Comparison of ENCODE assay signal across 37 cellular contexts in genomic region chr20:17407550-17407949, GRCh38.
"Had no signal": no experiment of that assay in that cellular context is flagged by ENCODE, and none has a peak within 500 bp of the region (broad histone marks: within the 10 kb centered on the region; RNA-seq: fewer than 3 reads in every experiment).

No MANE protein-coding gene starts in this region.

- H3K36me3 Mint-ChIP-seq: activated CD4-positive, alpha-beta memory T cell treated with anti-CD3 and anti-CD28 coated beads for 36 hours; activated naive CD8-positive, alpha-beta T cell treated with anti-CD3 and anti-CD28 coated beads for 36 hours had no signal

- H3K27me3 Mint-ChIP-seq: activated naive CD8-positive, alpha-beta T cell treated with anti-CD3 and anti-CD28 coated beads for 36 hours had no signal

- H3K36me3 ChIP-seq: adrenal gland, brain microvascular endothelial cell, breast epithelium had no signal

- FAIRE-seq: astrocyte, TTC549 had no signal

- H3K4me3 ChIP-seq: adrenal gland, body of pancreas, breast epithelium had no signal

- H3K9me3 Mint-ChIP-seq: activated B cell treated with CpG ODN at 0.5 μM for 24 hours; activated CD4-positive, alpha-beta T cell treated with anti-CD3 and anti-CD28 coated beads, Interleukin-2, amount 10 ng/mL, durations not matched to agents 24 days and 14 days; activated CD8-positive, alpha-beta T cell treated with anti-CD3 and anti-CD28 coated beads for 36 hours; activated naive CD8-positive, alpha-beta T cell treated with anti-CD3 and anti-CD28 coated beads for 36 hours; activated T-cell treated with anti-CD3 and anti-CD28 coated beads, Interleukin-2, amount 50 U/mL, for 4 hours; activated T-helper 1 cell treated with anti-CD3 and anti-CD28 coated beads, Interleukin-12 subunit alpha, Interleukin-12 subunit beta, Interleukin-2, Interleukin-4 antibody, amounts not matched to agents 30 ng/mL and 10 ng/mL and 1 ng/mL, durations not matched to agents 14 hours and 24 hours and 36 hours; activated T-helper 17 cell treated with anti-CD3 and anti-CD28 coated beads, Interleukin-2, amount 50 U/mL, for 72 hours; T-helper 2 cell treated with Interferon-gamma antibody and Interleukin-4, amounts not matched to agents 5 μg/mL and 100 μg/mL, for 36 hours had no signal

- H3K4me3 Mint-ChIP-seq: activated B cell treated with CpG ODN at 0.5 μM for 24 hours; activated CD4-positive, alpha-beta memory T cell treated with anti-CD3 and anti-CD28 coated beads for 36 hours; activated CD4-positive, alpha-beta T cell treated with anti-CD3 and anti-CD28 coated beads, Interleukin-2, amount 10 ng/mL, durations not matched to agents 24 days and 14 days; activated CD8-positive, alpha-beta T cell treated with anti-CD3 and anti-CD28 coated beads for 36 hours; activated naive CD4-positive, alpha-beta T cell treated with anti-CD3 and anti-CD28 coated beads for 36 hours; activated naive CD8-positive, alpha-beta T cell treated with anti-CD3 and anti-CD28 coated beads for 36 hours; activated T-cell treated with anti-CD3 and anti-CD28 coated beads, Interleukin-2, amount 50 U/mL, for 4 hours; activated T-cell treated with anti-CD3 and anti-CD28 coated beads, Interleukin-2, amount 50 U/mL, for 72 hours; activated T-helper 1 cell treated with anti-CD3 and anti-CD28 coated beads, Interleukin-12 subunit alpha, Interleukin-12 subunit beta, Interleukin-2, Interleukin-4 antibody, amounts not matched to agents 30 ng/mL and 10 ng/mL and 1 ng/mL, durations not matched to agents 14 hours and 24 hours and 36 hours; activated T-helper 17 cell treated with anti-CD3 and anti-CD28 coated beads, Interleukin-2, amount 50 U/mL, for 72 hours; T-helper 1 cell treated with Interleukin-12 subunit alpha and Interleukin-12 subunit beta and Interleukin-4 antibody, amounts not matched to agents 30 μg/mL and 1 μg/mL, for 36 hours; T-helper 2 cell treated with Interferon-gamma antibody and Interleukin-4, amounts not matched to agents 5 μg/mL and 100 μg/mL, for 36 hours had no signal

- H3K4me1 ChIP-seq: adrenal gland, body of pancreas, breast epithelium had no signal

- DNase-seq: activated B cell treated with CpG ODN at 0.5 μM for 24 hours; activated CD4-positive, alpha-beta memory T cell treated with anti-CD3 and anti-CD28 coated beads for 36 hours; activated CD4-positive, alpha-beta T cell treated with anti-CD3 and anti-CD28 coated beads for 4 hours; activated CD4-positive, alpha-beta T cell treated with anti-CD3 and anti-CD28 coated beads, Interleukin-2, amount 10 ng/mL, durations not matched to agents 24 days and 14 days; activated CD4-positive, alpha-beta T cell treated with anti-CD3 and anti-CD28 coated beads, Interleukin-2, amount 50 U/mL, for 1 hour; activated CD4-positive, alpha-beta T cell treated with anti-CD3 and anti-CD28 coated beads, Interleukin-2, amount 50 U/mL, for 4 hours; activated CD4-positive, CD25-positive, alpha-beta regulatory T cell treated with anti-CD3 and anti-CD28 coated beads, Interleukin-2, amount 50 U/mL, for 72 hours; activated CD8-positive, alpha-beta memory T cell treated with anti-CD3 and anti-CD28 coated beads, Interleukin-2, amount 50 U/mL, for 4 hours; activated CD8-positive, alpha-beta T cell treated with anti-CD3 and anti-CD28 coated beads for 36 hours; activated effector memory CD4-positive, alpha-beta T cell treated with anti-CD3 and anti-CD28 coated beads, Interleukin-2, amount 50 U/mL, for 16 hours; activated gamma-delta T cell treated with Interleukin-2 at 50 U/mL for 16 hours; activated naive CD4-positive, alpha-beta T cell; activated naive CD4-positive, alpha-beta T cell treated with anti-CD3 and anti-CD28 coated beads for 36 hours; activated naive CD4-positive, alpha-beta T cell treated with anti-CD3 and anti-CD28 coated beads, Interleukin-2, amount 50 U/mL, for 16 hours; activated naive CD8-positive, alpha-beta T cell treated with anti-CD3 and anti-CD28 coated beads for 36 hours; activated T-cell treated with anti-CD3 and anti-CD28 coated beads for 4 hours; activated T-cell treated with anti-CD3 and anti-CD28 coated beads, Interleukin-2, amount 50 U/mL, for 1 hour; activated T-cell treated with anti-CD3 and anti-CD28 coated beads, Interleukin-2, amount 50 U/mL, for 4 hours; activated T-cell treated with anti-CD3 and anti-CD28 coated beads, Interleukin-2, amount 50 U/mL, for 72 hours; adrenal gland; amniotic stem cell; aorta; body of pancreas; brain microvascular endothelial cell; central memory CD4-positive, alpha-beta T cell; T-helper 1 cell; T-helper 2 cell; T-helper 9 cell had no signal

- H3K4me1 Mint-ChIP-seq: activated B cell treated with CpG ODN at 0.5 μM for 24 hours; activated CD4-positive, alpha-beta T cell treated with anti-CD3 and anti-CD28 coated beads, Interleukin-2, amount 10 ng/mL, durations not matched to agents 24 days and 14 days; activated naive CD8-positive, alpha-beta T cell treated with anti-CD3 and anti-CD28 coated beads for 36 hours; activated T-helper 17 cell treated with anti-CD3 and anti-CD28 coated beads, Interleukin-2, amount 50 U/mL, for 72 hours had no signal

- H3K27me3 ChIP-seq: adrenal gland, body of pancreas, brain microvascular endothelial cell had no signal

- H3K27ac ChIP-seq: adrenal gland, body of pancreas, brain microvascular endothelial cell, breast epithelium, VCaP had no signal

- ATAC-seq: activated CD8-positive, alpha-beta T cell treated with anti-CD3 and anti-CD28 coated beads for 36 hours; activated naive CD4-positive, alpha-beta T cell treated with anti-CD3 and anti-CD28 coated beads, Interleukin-2, amount 50 U/mL, for 72 hours; activated T-cell treated with anti-CD3 and anti-CD28 coated beads, Interleukin-2, amount 50 U/mL, for 4 hours; activated T-cell treated with anti-CD3 and anti-CD28 coated beads, Interleukin-2, amount 50 U/mL, for 72 hours; activated T-helper 17 cell treated with anti-CD3 and anti-CD28 coated beads, Interleukin-2, amount 50 U/mL, for 72 hours; body of pancreas had no signal

- H3K27ac Mint-ChIP-seq: activated B cell treated with CpG ODN at 0.5 μM for 24 hours; activated CD4-positive, alpha-beta memory T cell treated with anti-CD3 and anti-CD28 coated beads for 36 hours; activated CD4-positive, alpha-beta T cell treated with anti-CD3 and anti-CD28 coated beads, Interleukin-2, amount 10 ng/mL, durations not matched to agents 24 days and 14 days; activated CD8-positive, alpha-beta T cell treated with anti-CD3 and anti-CD28 coated beads for 36 hours; activated naive CD4-positive, alpha-beta T cell treated with anti-CD3 and anti-CD28 coated beads for 36 hours; activated naive CD4-positive, alpha-beta T cell treated with anti-CD3 and anti-CD28 coated beads, Interleukin-2, amount 50 U/mL, for 72 hours; activated naive CD8-positive, alpha-beta T cell treated with anti-CD3 and anti-CD28 coated beads for 36 hours; activated T-cell treated with anti-CD3 and anti-CD28 coated beads, Interleukin-2, amount 50 U/mL, for 72 hours; activated T-helper 1 cell treated with anti-CD3 and anti-CD28 coated beads, Interleukin-12 subunit alpha, Interleukin-12 subunit beta, Interleukin-2, Interleukin-4 antibody, amounts not matched to agents 30 ng/mL and 10 ng/mL and 1 ng/mL, durations not matched to agents 14 hours and 24 hours and 36 hours; activated T-helper 17 cell treated with anti-CD3 and anti-CD28 coated beads, Interleukin-2, amount 50 U/mL, for 72 hours; T-helper 1 cell treated with Interleukin-12 subunit alpha and Interleukin-12 subunit beta and Interleukin-4 antibody, amounts not matched to agents 30 μg/mL and 1 μg/mL, for 36 hours; T-helper 2 cell treated with Interferon-gamma antibody and Interleukin-4, amounts not matched to agents 5 μg/mL and 100 μg/mL, for 36 hours had no signal

- H3K9me3 ChIP-seq: adrenal gland, body of pancreas, breast epithelium had no signal
